ENCODE assay signal across 8 cellular contexts in genomic region chr1:54764922-54765561, GRCh38. TPM values are rescaled to one million over a fixed set of nuclear protein-coding genes. Genes with fewer than 3 reads are reported as not detected.
DNase-seq lines count a peak whose midpoint lies in the region; ATAC-seq, FAIRE-seq and TF ChIP-seq lines count a peak whose summit lies in the region.

No MANE protein-coding gene starts in this region.

- no peaks in the 10 kb centered on the region for H4K20me1 ChIP-seq in K562 (replicated peaks; ENCODE audit: control insufficient read depth, insufficient read depth, low read length)

- H3K27me3 ChIP-seq in K562 (ENCODE audit: control insufficient read depth in 2 of 2, insufficient read depth in 2 of 2, low read length in 2 of 2), result no peaks in the 10 kb centered on the region; a peak in 1 of 5 replicates

- H3K27me3 Mint-ChIP-seq in activated CD4-positive, alpha-beta T cell treated with anti-CD3 and anti-CD28 coated beads, Interleukin-2, amount 10 ng/mL, durations not matched to agents 24 days and 14 days, result no peaks in the 10 kb centered on the region

- H3K4me2 ChIP-seq in K562 (ENCODE audit: insufficient read depth, low read length), result peak overlapping the region; percentile 76

- H3K9me3 Mint-ChIP-seq in activated CD4-positive, alpha-beta T cell treated with anti-CD3 and anti-CD28 coated beads, Interleukin-2, amount 10 ng/mL, durations not matched to agents 24 days and 14 days, result no peaks in the 10 kb centered on the region

- TF ChIP-seq CTCF in K562 (IDR thresholded peaks at IDR 0.05 in 2 of 3, conservative IDR thresholded peaks at IDR 0.05 in 1 of 3; ENCODE audit: insufficient read depth in 2 of 3, low read depth in 1 of 3, low read length in 3 of 3), result no peak
- no peak for TF ChIP-seq CTCF in D721Med (IDR thresholded peaks at IDR 0.05; ENCODE audit: insufficient read depth, missing control alignments)

- CTCF ChIA-PET in K562 (lab: Yijun Ruan, JAX; ENCODE audit: low intra/inter-chr PET ratio), result no interaction called here

- FAIRE-seq in K562 (lab: Jason Lieb, UNC) (no peak), D721Med (lab: Jason Lieb, UNC) (no peak)

- ATAC-seq in HG03196 (IDR thresholded peaks at IDR 0.05; ENCODE audit: unreplicated experiment), result peak; percentile 6
- ATAC-seq in K562, result peak; percentile 9

- intact Hi-C loops in activated CD4-positive, alpha-beta T cell treated with anti-CD3 and anti-CD28 coated beads, Interleukin-2, amount 10 ng/mL, durations not matched to agents 24 days and 14 days (cut with micrococcal nuclease), result loop anchor here (1.0 to 5.0 kb wide), 6 partner anchors 36 to 876 kb away; partner anchors contain the start of genes DHCR24, IFT25, LRRC42 and TCEANC2
- intact Hi-C loops in K562 (cut with micrococcal nuclease), result loop anchor here (2.0 kb wide), 1 partner anchor 50 kb away; the partner anchor contains the start of gene TTC4

- H3K36me3 ChIP-seq in K562 (ENCODE audit: control insufficient read depth, insufficient read depth, low read length) (no peaks in the 10 kb centered on the region), mesodermal cell (ENCODE audit: control insufficient read depth, insufficient read depth, low read length) (no peaks in the 10 kb centered on the region)

- peaks cover 11% of the 10 kb centered on the region for H3K4me1 Mint-ChIP-seq in activated CD4-positive, alpha-beta T cell treated with anti-CD3 and anti-CD28 coated beads, Interleukin-2, amount 10 ng/mL, durations not matched to agents 24 days and 14 days

- no peak for TF ChIP-seq EP300 in K562 (IDR thresholded peaks at IDR 0.05; ENCODE audit: low read length)

- H3K9ac ChIP-seq in K562 (ENCODE audit: insufficient read depth in 1 of 2, low read depth in 2 of 2, low read length in 2 of 2), result 0 out of 4 replicates have a peak overlapping the region, but pooled peaks of 1 of the 2 experiments have one; percentile 9

- no peak for DNase-seq in activated CD4-positive, alpha-beta T cell treated with anti-CD3 and anti-CD28 coated beads, Interleukin-2, amount 10 ng/mL, durations not matched to agents 24 days and 14 days
- DNase-seq in activated CD4-positive, alpha-beta T cell treated with anti-CD3 and anti-CD28 coated beads for 4 hours, result no peak
- no peak for DNase-seq in K562 (ENCODE audit: extremely low read depth in 1 of 4, low spot score in 3 of 4)
- no peak for DNase-seq in NCI-H1417 (lab: John Stamatoyannopoulos, UW)
- no peak for DNase-seq in D721Med (ENCODE audit: insufficient read length, low spot score)
- DNase-seq in T1000 (lab: John Stamatoyannopoulos, UW), result no peak

- no peak for TF ChIP-seq POLR2A in K562 (conservative IDR thresholded peaks at IDR 0.05)

- in situ Hi-C loops in K562 (cut with MboI), result no loop called here

- POLR2A ChIA-PET in K562 (lab: Yijun Ruan, JAX), result interaction anchor here (0.9 to 2.6 kb wide), 3 partner anchors 12 to 27 kb away, joined by 4 to 9 read pairs (median 9); no protein-coding TSS in a partner anchor

- peaks cover 0 to 7% of the 10 kb centered on the region in 2 experiments; a peak in 2 of 5 replicates for H3K4me1 ChIP-seq in K562 (replicated peaks in 1 of 2; ENCODE audit: control insufficient read depth in 2 of 2, insufficient read depth in 2 of 2, low read length in 2 of 2)
- no peaks in the 10 kb centered on the region for H3K4me1 ChIP-seq in mesodermal cell (ENCODE audit: control insufficient read depth, insufficient read depth, low read length, poor library complexity, severe bottlenecking)

- H3K4me3 Mint-ChIP-seq in activated CD4-positive, alpha-beta T cell treated with anti-CD3 and anti-CD28 coated beads, Interleukin-2, amount 10 ng/mL, durations not matched to agents 24 days and 14 days, result peak overlapping the region; percentile 93

- H3K36me3 Mint-ChIP-seq in activated CD4-positive, alpha-beta T cell treated with anti-CD3 and anti-CD28 coated beads, Interleukin-2, amount 10 ng/mL, durations not matched to agents 24 days and 14 days (ENCODE audit: low read depth), result no peaks in the 10 kb centered on the region

- H3K27ac Mint-ChIP-seq in activated CD4-positive, alpha-beta T cell treated with anti-CD3 and anti-CD28 coated beads, Interleukin-2, amount 10 ng/mL, durations not matched to agents 24 days and 14 days, result peak overlapping the region; percentile 94

- H3K4me3 ChIP-seq in K562 (peak overlapping the region; percentile 87), mesodermal cell (ENCODE audit: extremely low read depth, insufficient read depth, low read length, poor library complexity, severe bottlenecking) (peak overlapping the region; percentile 76)

- BruUV-seq in K562 (replicated peaks; lab: Mats Ljungman, UMichigan), result no TSS peak

- H3K9me3 ChIP-seq in K562 (replicated peaks; ENCODE audit: control insufficient read depth, insufficient read depth, low read depth, low read length) (no peaks in the 10 kb centered on the region), mesodermal cell (ENCODE audit: control insufficient read depth, low read length) (no peaks in the 10 kb centered on the region)

- WGBS in K562 (ENCODE audit: insufficient coverage, low coverage, missing lambda C conversion rate), result 27% methylated on average over 13 of the region's 13 CpGs
- WGBS in mesodermal cell (ENCODE audit: insufficient coverage in 2 of 2), 2 experiments, result 96 to 97% methylated on average over 5 to 8 of the region's 13 CpGs

- H3K27ac ChIP-seq in K562 (ENCODE audit: extremely low read depth, low read depth, low read length) (0 out of 3 replicates have a peak overlapping the region, but pooled peaks have one; percentile 33), mesodermal cell (ENCODE audit: low read depth, low read length, severe bottlenecking) (no peak overlapping the region)

- H3K9me1 ChIP-seq in K562 (ENCODE audit: control insufficient read depth, insufficient read depth, low read length), result no peaks in the 10 kb centered on the region

- peak overlapping the region; percentile 85 for H2AFZ ChIP-seq in K562 (ENCODE audit: low read depth, low read length)

- no peak for TF ChIP-seq RAD21 in K562 (CRISPR knock-in tag; conservative IDR thresholded peaks at IDR 0.05 in 1 of 2, IDR thresholded peaks at IDR 0.05 in 1 of 2)

- peaks cover 18% of the 10 kb centered on the region for H3K79me2 ChIP-seq in K562 (ENCODE audit: control insufficient read depth, insufficient read depth, low read length)

RNA-seq across cellular contexts. Expression of gene PARS2, which starts 0.7 kb away (rescaled TPM):
- 7.1 and 7.8 TPM in 2 replicates for total RNA-seq in activated CD4-positive, alpha-beta T cell treated with anti-CD3 and anti-CD28 coated beads, Interleukin-2, amount 10 ng/mL, durations not matched to agents 24 days and 14 days
- total RNA-seq in K562 (2011; cell fraction: chromatin; rRNA removed; ENCODE audit: low replicate concordance), result 5.5 and 11.9 TPM in 2 replicates
- 11.8 and 16.0 TPM in 2 replicates for total RNA-seq in K562 (2011; cell fraction: nucleolus; rRNA removed)
- total RNA-seq in K562 (2011; cell fraction: nucleoplasm; rRNA removed), result 9.7 and 11.1 TPM in 2 replicates
- 8.5 and 11.8 TPM in 2 replicates for total RNA-seq in K562 (2014; rRNA removed)
- total RNA-seq in K562 (2014; rRNA removed; fragmentation: Illumina TruSeq; extraction: Trizol), result 7.0 and 7.6 TPM in 2 replicates
- 7.9 and 8.1 TPM in 2 replicates for total RNA-seq in K562 (2015; rRNA removed; fragmentation: Illumina TruSeq; extraction: Trizol)
- total RNA-seq in K562 (2021), result 10.6 and 11.6 TPM in 2 replicates
- 6.7 and 11.4 TPM in 2 replicates for polyA plus RNA-seq in K562 (2011; rRNA removed)
- polyA plus RNA-seq in K562 (2011; cell fraction: cytosol; rRNA removed), result 13.4 and 13.5 TPM in 2 replicates
- polyA plus RNA-seq in K562 (2011; cell fraction: nucleus; rRNA removed), result 5.1 and 5.9 TPM in 2 replicates
- 9.6 and 9.8 TPM in 2 replicates for polyA plus RNA-seq in K562 (2012)
- polyA plus RNA-seq in K562 (2014; fragmentation: Illumina TruSeq; extraction: Trizol), result 12.4 and 12.8 TPM in 2 replicates
- 10 to 100 TPM in 1 of 2 experiments, 1 to 10 TPM in 1; 6.3 to 11.4 TPM for polyA plus RNA-seq in K562 (2014; fragmentation: Nextera tagmentation; extraction: Ambion mirVana)
- polyA plus RNA-seq in K562 (2014; rRNA removed), result 7.3 and 7.6 TPM in 2 replicates
- 11.0 and 13.8 TPM in 2 replicates for polyA minus RNA-seq in K562 (2011; rRNA and poly(A)+ RNA removed)
- 5.7 and 7.2 TPM in 2 replicates for polyA minus RNA-seq in K562 (2011; cell fraction: cytosol; rRNA and poly(A)+ RNA removed)
- 5.8 and 10.2 TPM in 2 replicates for polyA minus RNA-seq in K562 (2011; cell fraction: nucleus; rRNA and poly(A)+ RNA removed)
- 6.8 TPM for polyA plus RNA-seq in mesodermal cell (2013, experiment 1 of 2)
- 6.8 TPM for polyA plus RNA-seq in mesodermal cell (2013, experiment 2 of 2)

RNA-seq across cellular contexts. Expression of gene TTC22, which starts 36.1 kb away (rescaled TPM):
- 1.6 TPM in 2 replicates for total RNA-seq in activated CD4-positive, alpha-beta T cell treated with anti-CD3 and anti-CD28 coated beads, Interleukin-2, amount 10 ng/mL, durations not matched to agents 24 days and 14 days
- total RNA-seq in K562 (2011; cell fraction: chromatin; rRNA removed; ENCODE audit: low replicate concordance), result not detected in 2 replicates
- total RNA-seq in K562 (2011; cell fraction: nucleolus; rRNA removed), result not detected in 2 replicates
- total RNA-seq in K562 (2011; cell fraction: nucleoplasm; rRNA removed), result not detected in 2 replicates
- not detected in 2 replicates for total RNA-seq in K562 (2014; rRNA removed)
- total RNA-seq in K562 (2014; rRNA removed; fragmentation: Illumina TruSeq; extraction: Trizol), result not detected in 2 replicates
- total RNA-seq in K562 (2015; rRNA removed; fragmentation: Illumina TruSeq; extraction: Trizol), result not detected in 2 replicates
- total RNA-seq in K562 (2021), result not detected in 2 replicates
- 0.03 TPM in 1 of 2 replicates, not detected in the other for polyA plus RNA-seq in K562 (2011; rRNA removed)
- polyA plus RNA-seq in K562 (2011; cell fraction: cytosol; rRNA removed), result 0.03 TPM in 2 replicates
- 0.07 TPM in 1 of 2 replicates, not detected in the other for polyA plus RNA-seq in K562 (2011; cell fraction: nucleus; rRNA removed)
- polyA plus RNA-seq in K562 (2012), result 0.09 and 0.14 TPM in 2 replicates
- not detected in 2 replicates for polyA plus RNA-seq in K562 (2014; fragmentation: Illumina TruSeq; extraction: Trizol)
- polyA plus RNA-seq in K562 (2014; fragmentation: Nextera tagmentation; extraction: Ambion mirVana), result under 1 TPM in 1 of 2 experiments, not detected in 1; 0.07 TPM
- polyA plus RNA-seq in K562 (2014; rRNA removed), result 0.23 TPM in 1 of 2 replicates, not detected in the other
- polyA minus RNA-seq in K562 (2011; rRNA and poly(A)+ RNA removed), result not detected in 2 replicates
- polyA minus RNA-seq in K562 (2011; cell fraction: cytosol; rRNA and poly(A)+ RNA removed), result not detected in 2 replicates
- not detected in 2 replicates for polyA minus RNA-seq in K562 (2011; cell fraction: nucleus; rRNA and poly(A)+ RNA removed)
- polyA plus RNA-seq in mesodermal cell (2013, experiment 1 of 2), result not detected
- polyA plus RNA-seq in mesodermal cell (2013, experiment 2 of 2), result not detected

RNA-seq across cellular contexts. Expression of gene TTC4, which starts 49.4 kb away (rescaled TPM):
- total RNA-seq in activated CD4-positive, alpha-beta T cell treated with anti-CD3 and anti-CD28 coated beads, Interleukin-2, amount 10 ng/mL, durations not matched to agents 24 days and 14 days, result 41.6 and 45.3 TPM in 2 replicates
- 47.2 and 56.1 TPM in 2 replicates for total RNA-seq in K562 (2011; cell fraction: chromatin; rRNA removed; ENCODE audit: low replicate concordance)
- 26.2 and 29.2 TPM in 2 replicates for total RNA-seq in K562 (2011; cell fraction: nucleolus; rRNA removed)
- total RNA-seq in K562 (2011; cell fraction: nucleoplasm; rRNA removed), result 46.0 and 51.2 TPM in 2 replicates
- total RNA-seq in K562 (2014; rRNA removed) (36.3 and 41.1 TPM in 2 replicates), K562 (2014; rRNA removed; fragmentation: Illumina TruSeq; extraction: Trizol) (66.7 and 68.3 TPM in 2 replicates), K562 (2015; rRNA removed; fragmentation: Illumina TruSeq; extraction: Trizol) (66.3 and 76.3 TPM in 2 replicates), K562 (2021) (42.6 and 42.8 TPM in 2 replicates)
- polyA plus RNA-seq in K562 (2011; rRNA removed) (47.8 and 54.1 TPM in 2 replicates), K562 (2014; fragmentation: Illumina TruSeq; extraction: Trizol) (52.4 and 69.9 TPM in 2 replicates), K562 (2014; fragmentation: Nextera tagmentation; extraction: Ambion mirVana) (100 to 1,000 TPM in 1 of 2 experiments, 10 to 100 TPM in 1; 46.1 to 111 TPM), K562 (2014; rRNA removed) (41.5 and 45.3 TPM in 2 replicates)
- polyA plus RNA-seq in K562 (2011; cell fraction: cytosol; rRNA removed), result 36.0 and 44.3 TPM in 2 replicates
- 28.6 and 31.9 TPM in 2 replicates for polyA plus RNA-seq in K562 (2011; cell fraction: nucleus; rRNA removed)
- polyA plus RNA-seq in K562 (2012), result 23.3 and 38.7 TPM in 2 replicates
- polyA minus RNA-seq in K562 (2011; rRNA and poly(A)+ RNA removed), result 41.2 and 45.3 TPM in 2 replicates
- polyA minus RNA-seq in K562 (2011; cell fraction: cytosol; rRNA and poly(A)+ RNA removed), result 15.5 and 18.8 TPM in 2 replicates
- polyA minus RNA-seq in K562 (2011; cell fraction: nucleus; rRNA and poly(A)+ RNA removed), result 25.7 and 43.5 TPM in 2 replicates
- 18.7 TPM for polyA plus RNA-seq in mesodermal cell (2013, experiment 1 of 2)
- polyA plus RNA-seq in mesodermal cell (2013, experiment 2 of 2), result 21.1 TPM
